In the genomic region with DNA sequence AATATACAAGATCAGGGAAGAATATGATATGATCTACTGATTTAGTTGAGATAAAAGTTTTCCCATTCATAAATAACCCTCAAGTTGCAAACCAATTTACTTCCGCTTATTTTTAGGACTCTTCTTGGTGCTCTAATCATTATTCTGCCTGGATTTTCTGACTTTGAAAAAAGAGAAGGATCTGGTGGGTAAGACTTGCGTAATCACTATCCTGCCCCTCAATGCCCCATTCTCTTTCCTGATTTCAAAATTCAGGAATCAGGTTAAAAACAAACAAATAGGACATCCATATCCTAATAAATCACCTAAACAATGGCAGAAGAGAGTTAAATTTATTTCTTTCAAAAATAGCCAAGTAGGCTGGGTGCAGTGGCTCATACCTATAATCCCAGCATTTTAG, we compare ENCODE assay signal across 17 cellular contexts.
DNase-seq lines count a peak whose midpoint lies in the region; ATAC-seq, FAIRE-seq and TF ChIP-seq lines count a peak whose summit lies in the region.
"Had no signal": no experiment of that assay in that cellular context is flagged by ENCODE, and none has a peak within 500 bp of the region (broad histone marks: within the 10 kb centered on the region; RNA-seq: fewer than 3 reads in every experiment).

No MANE protein-coding gene starts in this region.

- H3K4me1 ChIP-seq in IMR-90 (ENCODE audit: control insufficient read depth, insufficient read depth, low read length): no peaks in the 10 kb centered on the region
- no peaks in the 10 kb centered on the region for H3K4me1 ChIP-seq in K562 (replicated peaks in 1 of 2; ENCODE audit: control insufficient read depth in 2 of 2, insufficient read depth in 2 of 2, low read length in 2 of 2)
- H3K4me1 ChIP-seq in heart left ventricle: no peaks in the 10 kb centered on the region

- H3K9me3 ChIP-seq in IMR-90 (ENCODE audit: control insufficient read depth, insufficient read depth, low read length) (no peaks in the 10 kb centered on the region), K562 (replicated peaks; ENCODE audit: control insufficient read depth, insufficient read depth, low read depth, low read length) (no peaks in the 10 kb centered on the region), heart left ventricle (no peaks in the 10 kb centered on the region)

- H3K9ac ChIP-seq in IMR-90 (ENCODE audit: low read depth, low read length) (no peak overlapping the region), K562 (ENCODE audit: insufficient read depth in 1 of 2, low read depth in 2 of 2, low read length in 2 of 2) (no peak overlapping the region)

- H2BK120ac ChIP-seq in IMR-90 (ENCODE audit: low read depth, low read length): no peak overlapping the region

- H3K27me3 ChIP-seq in IMR-90 (ENCODE audit: control insufficient read depth, insufficient read depth, low read length) (no peaks in the 10 kb centered on the region), K562 (ENCODE audit: control insufficient read depth in 2 of 2, insufficient read depth in 2 of 2, low read length in 2 of 2) (no peaks in the 10 kb centered on the region), heart left ventricle (no peaks in the 10 kb centered on the region)

- no peak for DNase-seq in GM19239 (ENCODE audit: insufficient read length, low spot score)
- no peak for DNase-seq in IMR-90
- no peak for DNase-seq in K562 (ENCODE audit: extremely low read depth in 1 of 4, low spot score in 3 of 4)
- DNase-seq in stimulated activated effector memory CD8-positive, alpha-beta T cell treated with anti-CD3 and anti-CD28 coated beads, Interleukin-12 subunit alpha, Interleukin-12 subunit beta, amount 100 ng/mL, for 72 hours (ENCODE audit: low spot score in 2 of 2): no peak
- DNase-seq in left lobe of liver (ENCODE audit: low spot score): no peak
- DNase-seq in heart left ventricle: no peak
- DNase-seq: C1 segment of cervical spinal cord; Calu3; CD4-positive, alpha-beta memory T cell; COR-L47; DMS53; DND-41; GOT3; H7; HCEC 1CT had no signal

- POLR2A ChIA-PET in IMR-90 (lab: Charles Lee; ENCODE audit: unreplicated experiment) (no interaction called here), K562 (lab: Yijun Ruan, JAX) (interaction anchor here (0.8 kb wide), 1 partner anchor 26 kb away, joined by 4 read pairs; no protein-coding TSS in a partner anchor)

- H4K5ac ChIP-seq in IMR-90 (ENCODE audit: low read depth, low read length): no peak overlapping the region

- no peak overlapping the region for H3K4me2 ChIP-seq in IMR-90 (ENCODE audit: low read depth, low read length)
- no peak overlapping the region for H3K4me2 ChIP-seq in K562 (ENCODE audit: insufficient read depth, low read length)

- no peak overlapping the region for H3K14ac ChIP-seq in IMR-90 (replicated peaks; ENCODE audit: low read depth, low read length)

- TF ChIP-seq POLR2A in IMR-90 (IDR thresholded peaks at IDR 0.05; ENCODE audit: low read depth, low read length) (no peak), K562 (conservative IDR thresholded peaks at IDR 0.05) (no peak), heart left ventricle (IDR thresholded peaks at IDR 0.05) (no peak)

- H2BK5ac ChIP-seq in IMR-90 (ENCODE audit: low read depth, low read length, poor library complexity, severe bottlenecking): no peak overlapping the region

- H3K4me3 ChIP-seq in IMR-90 (ENCODE audit: insufficient read depth, low read depth, low read length) (no peak overlapping the region), K562 (no peak overlapping the region), heart left ventricle (no peak overlapping the region)

- no peak overlapping the region for H4K8ac ChIP-seq in IMR-90 (ENCODE audit: low read depth in 2 of 2, low read length in 2 of 2)

- peaks cover 58% of the 10 kb centered on the region for H3K36me3 Mint-ChIP-seq in stimulated activated effector memory CD8-positive, alpha-beta T cell treated with anti-CD3 and anti-CD28 coated beads, Interleukin-12 subunit alpha, Interleukin-12 subunit beta, amount 100 ng/mL, for 72 hours

- H2BK20ac ChIP-seq in IMR-90 (ENCODE audit: low read depth, low read length): no peak overlapping the region

- H3K36me3 ChIP-seq in IMR-90 (ENCODE audit: control insufficient read depth, insufficient read depth, low read length) (peaks cover 1% of the 10 kb centered on the region; the same call in 1 of the 2 replicates), K562 (ENCODE audit: control insufficient read depth, insufficient read depth, low read length) (peaks cover 43% of the 10 kb centered on the region; the same call in 2 of the 3 replicates), heart left ventricle (peaks cover 0 to 95% (median 56%) of the 10 kb centered on the region in 9 donors)

- TF ChIP-seq EP300 in K562 (IDR thresholded peaks at IDR 0.05; ENCODE audit: low read length): no peak

- no peak overlapping the region for H2BK15ac ChIP-seq in IMR-90 (ENCODE audit: low read depth, low read length)

- no CpG with 5 or more reads among the region's 2 CpGs for WGBS in IMR-90 (ENCODE audit: extremely low coverage in 2 of 2, insufficient read length in 1 of 2), 2 experiments
- WGBS in K562 (ENCODE audit: insufficient coverage, low coverage, missing lambda C conversion rate): 97% methylated on average over 2 of the region's 2 CpGs
- WGBS in heart left ventricle, 4 donors: 93 to 98% (median 95%) methylated on average over 2 of the region's 2 CpGs

- no peak overlapping the region for H2AK9ac ChIP-seq in IMR-90 (replicated peaks; ENCODE audit: low read depth, low read length, poor library complexity)

- no peak overlapping the region for H3K56ac ChIP-seq in IMR-90 (ENCODE audit: extremely low read depth, insufficient read depth, low read length)

- H3K4me1 Mint-ChIP-seq in stimulated activated effector memory CD8-positive, alpha-beta T cell treated with anti-CD3 and anti-CD28 coated beads, Interleukin-12 subunit alpha, Interleukin-12 subunit beta, amount 100 ng/mL, for 72 hours: no peaks in the 10 kb centered on the region
- H3K4me1 Mint-ChIP-seq: CD4-positive, alpha-beta memory T cell had no signal

- H3K18ac ChIP-seq in IMR-90 (ENCODE audit: low read depth, low read length): no peak overlapping the region

- no peaks in the 10 kb centered on the region for H3K9me3 Mint-ChIP-seq in stimulated activated effector memory CD8-positive, alpha-beta T cell treated with anti-CD3 and anti-CD28 coated beads, Interleukin-12 subunit alpha, Interleukin-12 subunit beta, amount 100 ng/mL, for 72 hours
- H3K9me3 Mint-ChIP-seq: CD4-positive, alpha-beta memory T cell had no signal

- ATAC-seq in IMR-90 (ENCODE audit: low read depth): no peak
- ATAC-seq in K562: no peak
- no peak for ATAC-seq in stimulated activated effector memory CD8-positive, alpha-beta T cell treated with anti-CD3 and anti-CD28 coated beads, Interleukin-12 subunit alpha, Interleukin-12 subunit beta, amount 100 ng/mL, for 72 hours
- no peak for ATAC-seq in left lobe of liver
- ATAC-seq in heart left ventricle: no peak
- ATAC-seq in GM18520 (IDR thresholded peaks at IDR 0.05; ENCODE audit: unreplicated experiment): no peak

- H3K27ac ChIP-seq in IMR-90 (ENCODE audit: insufficient read depth, low read length): no peak overlapping the region
- H3K27ac ChIP-seq in K562 (ENCODE audit: extremely low read depth, low read depth, low read length): no peak overlapping the region
- no peak overlapping the region for H3K27ac ChIP-seq in heart left ventricle

- dilution Hi-C loops in IMR-90 (cut with HindIII; ENCODE audit: low sequenced_read_pairs, unreplicated experiment): no loop called here

- TF ChIP-seq RAD21 in IMR-90 (IDR thresholded peaks at IDR 0.05; ENCODE audit: low read length) (no peak), K562 (CRISPR knock-in tag; conservative IDR thresholded peaks at IDR 0.05 in 1 of 2, IDR thresholded peaks at IDR 0.05 in 1 of 2) (no peak)

- BruUV-seq in IMR-90 (replicated peaks; lab: Mats Ljungman, UMichigan): no TSS peak
- BruUV-seq in K562 (replicated peaks; lab: Mats Ljungman, UMichigan): no TSS peak

- peak overlapping the region; percentile 47 for H3K27ac Mint-ChIP-seq in stimulated activated effector memory CD8-positive, alpha-beta T cell treated with anti-CD3 and anti-CD28 coated beads, Interleukin-12 subunit alpha, Interleukin-12 subunit beta, amount 100 ng/mL, for 72 hours

- in situ Hi-C loops in IMR-90 (cut with MboI; ENCODE audit: low sequenced_read_pairs): no loop called here
- in situ Hi-C loops in K562 (cut with MboI): no loop called here

- H2AK5ac ChIP-seq in IMR-90 (ENCODE audit: low read depth, low read length): no peak overlapping the region

- intact Hi-C loops in IMR-90 (cut with micrococcal nuclease) (no loop called here), K562 (cut with micrococcal nuclease) (no loop called here), heart left ventricle (cut with DNase I) (no loop called here)

- no peaks in the 10 kb centered on the region; a peak in 1 of 4 replicates for H3K79me1 ChIP-seq in IMR-90 (ENCODE audit: low read depth in 1 of 2, low read length in 2 of 2)

- no peaks in the 10 kb centered on the region for H3K79me2 ChIP-seq in K562 (ENCODE audit: control insufficient read depth, insufficient read depth, low read length)

- no peaks in the 10 kb centered on the region for H3K9me1 ChIP-seq in IMR-90 (ENCODE audit: insufficient read depth, low read length)
- no peaks in the 10 kb centered on the region for H3K9me1 ChIP-seq in K562 (ENCODE audit: control insufficient read depth, insufficient read depth, low read length)

- H3K23ac ChIP-seq in IMR-90 (ENCODE audit: low read depth, low read length): no peak overlapping the region

- no peak overlapping the region for H4K91ac ChIP-seq in IMR-90 (ENCODE audit: insufficient read depth, low read depth, low read length)

- CTCF ChIA-PET in IMR-90 (lab: Yijun Ruan, JAX) (no interaction called here), K562 (lab: Yijun Ruan, JAX; ENCODE audit: low intra/inter-chr PET ratio) (interaction anchor here (1.0 kb wide), 1 partner anchor 18 kb away, joined by 3 read pairs; no protein-coding TSS in a partner anchor)

- FAIRE-seq in GM19239 (lab: Jason Lieb, UNC) (peak; percentile 72), K562 (lab: Jason Lieb, UNC) (no peak)
- FAIRE-seq: GM12892 had no signal

- H3K4me3 Mint-ChIP-seq in stimulated activated effector memory CD8-positive, alpha-beta T cell treated with anti-CD3 and anti-CD28 coated beads, Interleukin-12 subunit alpha, Interleukin-12 subunit beta, amount 100 ng/mL, for 72 hours: no peak overlapping the region
- H3K4me3 Mint-ChIP-seq: CD4-positive, alpha-beta memory T cell had no signal

- H3K4ac ChIP-seq in IMR-90 (ENCODE audit: low read depth, low read length): no peak overlapping the region

- H4K20me1 ChIP-seq in IMR-90 (ENCODE audit: insufficient read depth, low read length) (no peaks in the 10 kb centered on the region), K562 (replicated peaks; ENCODE audit: control insufficient read depth, insufficient read depth, low read length) (no peaks in the 10 kb centered on the region)

- H2AFZ ChIP-seq in IMR-90 (replicated peaks; ENCODE audit: low read length, poor library complexity): no peak overlapping the region
- no peak overlapping the region for H2AFZ ChIP-seq in K562 (ENCODE audit: low read depth, low read length)

- TF ChIP-seq CTCF in IMR-90 (conservative IDR thresholded peaks at IDR 0.05; ENCODE audit: low read depth, low read length) (no peak), K562 (IDR thresholded peaks at IDR 0.05 in 2 of 3, conservative IDR thresholded peaks at IDR 0.05 in 1 of 3; ENCODE audit: insufficient read depth in 2 of 3, low read depth in 1 of 3, low read length in 3 of 3) (no peak), heart left ventricle (IDR thresholded peaks at IDR 0.05) (no peak)
